Comparison of ENCODE assay signal across 30 cellular contexts in genomic region chr4:98473046-98473445, GRCh38.
A peak's percentile ranks its signal among the peaks of the same experiment; 100 is the strongest.
DNase-seq lines count a peak whose midpoint lies in the region; ATAC-seq, FAIRE-seq and TF ChIP-seq lines count a peak whose summit lies in the region.
"Had no signal": no experiment of that assay in that cellular context is flagged by ENCODE, and none has a peak within 500 bp of the region (broad histone marks: within the 10 kb centered on the region; RNA-seq: fewer than 3 reads in every experiment).

No MANE protein-coding gene starts in this region.

- no peak for TF ChIP-seq POLR2A in HepG2 (IDR thresholded peaks at IDR 0.05; ENCODE audit: insufficient read depth in 1 of 2, low read depth in 2 of 2, low read length in 2 of 2)
- TF ChIP-seq POLR2A in right lobe of liver (IDR thresholded peaks at IDR 0.05): no peak

- peak overlapping the region; percentile 41 for H3K27ac Mint-ChIP-seq in T-helper 17 cell
- H3K27ac Mint-ChIP-seq: activated naive CD8-positive, alpha-beta T cell; T-helper 1 cell treated with Interleukin-12 subunit alpha and Interleukin-12 subunit beta and Interleukin-4 antibody, amounts not matched to agents 30 μg/mL and 1 μg/mL, for 36 hours had no signal

- no peak for FAIRE-seq in HepG2 (lab: Jason Lieb, UNC)
- FAIRE-seq: A204.1, H1 had no signal

- CTCF ChIA-PET in HepG2 (lab: Yijun Ruan, JAX; ENCODE audit: low intra/inter-chr PET ratio, low total read pairs): no interaction called here

- intact Hi-C loops in HepG2 (cut with micrococcal nuclease; ENCODE audit: unreplicated experiment): no loop called here
- intact Hi-C loops in right lobe of liver (cut with DNase I): no loop called here

- H3K4me3 Mint-ChIP-seq in T-helper 17 cell: no peak overlapping the region
- H3K4me3 Mint-ChIP-seq: activated naive CD8-positive, alpha-beta T cell; T-helper 1 cell treated with Interleukin-12 subunit alpha and Interleukin-12 subunit beta and Interleukin-4 antibody, amounts not matched to agents 30 μg/mL and 1 μg/mL, for 36 hours had no signal

- H3K9me3 ChIP-seq in HepG2 (ENCODE audit: low read length): no peaks in the 10 kb centered on the region
- no peaks in the 10 kb centered on the region for H3K9me3 ChIP-seq in right lobe of liver
- no peaks in the 10 kb centered on the region for H3K9me3 ChIP-seq in T-helper 17 cell (ENCODE audit: control insufficient read depth, low read length, poor library complexity, severe bottlenecking)
- H3K9me3 ChIP-seq: MG63, ovary, stomach, transverse colon had no signal

- no peak overlapping the region for H2AFZ ChIP-seq in HepG2 (ENCODE audit: low read length)

- 60% methylated on average over 5 of the region's 5 CpGs for WGBS in HepG2 (ENCODE audit: low lambda C conversion rate)
- 70% methylated on average over 5 of the region's 5 CpGs for WGBS in right lobe of liver (ENCODE audit: insufficient coverage, low coverage, low lambda C conversion rate, missing lambda C conversion rate)

- TF ChIP-seq CTCF in HepG2 (CRISPR knock-in tag; IDR thresholded peaks at IDR 0.05) (no peak), right lobe of liver (IDR thresholded peaks at IDR 0.05) (no peak)

- no peak for TF ChIP-seq RAD21 in HepG2 (CRISPR knock-in tag; IDR thresholded peaks at IDR 0.05)

- H3K36me3 Mint-ChIP-seq in T-helper 17 cell (ENCODE audit: low read depth): peaks cover 11% of the 10 kb centered on the region

- H3K4me3 ChIP-seq in HepG2 (replicated peaks in 1 of 3; ENCODE audit: insufficient read depth in 1 of 3, low read depth in 2 of 3, low read length in 3 of 3) (no peak overlapping the region), right lobe of liver (no peak overlapping the region)
- H3K4me3 ChIP-seq: BLaER1 treated with 17β-estradiol and CSF1 and Interleukin-3, amounts not matched to agents 10 nM and 100 nM; MG63; ovary; stomach; transverse colon had no signal

- ATAC-seq in HepG2 (no peak), right lobe of liver (no peak), T-helper 17 cell (no peak), GM18519 (IDR thresholded peaks at IDR 0.05; ENCODE audit: low FRiP score, unreplicated experiment) (no peak)
- ATAC-seq: left cardiac atrium, Panc1, right cardiac atrium had no signal

- H3K27me3 Mint-ChIP-seq in T-helper 17 cell: no peaks in the 10 kb centered on the region
- H3K27me3 Mint-ChIP-seq: activated naive CD8-positive, alpha-beta T cell had no signal

- H3K4me1 ChIP-seq in HepG2 (ENCODE audit: insufficient read depth, low read length) (no peaks in the 10 kb centered on the region), right lobe of liver (no peaks in the 10 kb centered on the region)

- H3K4me2 ChIP-seq in HepG2 (ENCODE audit: low read depth, low read length): no peak overlapping the region
- H3K4me2 ChIP-seq: BLaER1 treated with 17β-estradiol and CSF1 and Interleukin-3, amounts not matched to agents 10 nM and 100 nM had no signal

- peaks cover 18% of the 10 kb centered on the region for H3K4me1 Mint-ChIP-seq in T-helper 17 cell

- H3K79me2 ChIP-seq in HepG2 (ENCODE audit: insufficient read depth, low read length): no peaks in the 10 kb centered on the region

- TF ChIP-seq EP300 in HepG2 (IDR thresholded peaks at IDR 0.05; ENCODE audit: low read depth in 2 of 2, low read length in 2 of 2) (no peak), HepG2 (CRISPR knock-in tag; IDR thresholded peaks at IDR 0.05; ENCODE audit: borderline replicate concordance) (no peak)

- H4K20me1 ChIP-seq in HepG2 (ENCODE audit: insufficient read depth, low read length): no peaks in the 10 kb centered on the region
- H4K20me1 ChIP-seq: BLaER1 treated with 17β-estradiol and CSF1 and Interleukin-3, amounts not matched to agents 10 nM and 100 nM had no signal

- H3K27me3 ChIP-seq in HepG2 (ENCODE audit: control insufficient read depth in 1 of 2, insufficient read depth in 2 of 2, low read length in 2 of 2) (peaks cover 0 to 4% of the 10 kb centered on the region in 2 experiments; a peak in 1 of 5 replicates), right lobe of liver (no peaks in the 10 kb centered on the region)
- H3K27me3 ChIP-seq: BLaER1 treated with 17β-estradiol and CSF1 and Interleukin-3, amounts not matched to agents 10 nM and 100 nM; MG63; ovary; stomach; transverse colon had no signal

- DNase-seq in HepG2 (ENCODE audit: low spot score): no peak
- no peak for DNase-seq in right lobe of liver
- no peak for DNase-seq in T-helper 17 cell
- peak; percentile 82 for DNase-seq in fibroblast of gingiva (ENCODE audit: low read depth)
- DNase-seq in NCI-H1417 treated with DMSO at 0.1 percent for 48 hours (lab: John Stamatoyannopoulos, UW): no peak
- DNase-seq in GOT3 (lab: John Stamatoyannopoulos, UW): no peak
- no peak for DNase-seq in DMS153 (lab: John Stamatoyannopoulos, UW)
- DNase-seq: activated CD4-positive, alpha-beta T cell treated with anti-CD3 and anti-CD28 coated beads for 48 hours; Calu3; effector CD4-positive, alpha-beta T cell; EL; head of caudate nucleus; left cardiac atrium; mesenchymal stem cell; MG63; NCI-H187 treated with DMSO at 0.1 percent for 48 hours; NCI-H2227 treated with DMSO at 0.1 percent for 48 hours; NCI-H82; ovary; right cardiac atrium; stomach; transverse colon had no signal

- H3K9ac ChIP-seq in HepG2 (ENCODE audit: insufficient read depth, low read depth, low read length): no peak overlapping the region
- H3K9ac ChIP-seq: BLaER1 treated with 17β-estradiol and CSF1 and Interleukin-3, amounts not matched to agents 10 nM and 100 nM had no signal

- no TSS peak for BruUV-seq in HepG2 (replicated peaks; lab: Mats Ljungman, UMichigan)

- H3K27ac ChIP-seq in HepG2 (ENCODE audit: extremely low read length, insufficient read depth, low read length) (no peak overlapping the region), right lobe of liver (no peak overlapping the region)
- H3K27ac ChIP-seq: HL-60, ovary, stomach, transverse colon had no signal

- in situ Hi-C loops in HepG2 (cut with HindIII; ENCODE audit: extremely low pct_ligation_motif_present, low pct_unique_long_range_greater_than_20kb): loop anchor here (25.0 kb wide), 2 partner anchors 364 to 989 kb away; no protein-coding TSS in a partner anchor

- POLR2A ChIA-PET in HepG2 (lab: Yijun Ruan, JAX): no interaction called here

- H3K36me3 ChIP-seq in HepG2 (replicated peaks in 1 of 2; ENCODE audit: control insufficient read depth in 1 of 2, insufficient read depth in 2 of 2, low read length in 2 of 2) (no peaks in the 10 kb centered on the region), right lobe of liver (no peaks in the 10 kb centered on the region)
- H3K36me3 ChIP-seq: BLaER1 treated with 17β-estradiol and CSF1 and Interleukin-3, amounts not matched to agents 10 nM and 100 nM; ovary; transverse colon had no signal

TF ChIP-seq in HepG2, 621 proteins besides CTCF, POLR2A, EP300 and RAD21:
- peak; percentile 25 to 66; a peak in 2 of 4 replicates for TF ChIP-seq MAFK (conservative IDR thresholded peaks at IDR 0.05 in 1 of 2, IDR thresholded peaks at IDR 0.05 in 1 of 2; ENCODE audit: low read length in 2 of 2)
- peak; percentile 37; the same call in 1 of the 2 replicates for TF ChIP-seq MAFF (IDR thresholded peaks at IDR 0.05; ENCODE audit: low read depth, low read length)
- no peak for TF ChIP-seq ZNF773 (CRISPR knock-in tag; IDR thresholded peaks at IDR 0.05; ENCODE audit: borderline replicate concordance)
- TF ChIP-seq FLYWCH1 (CRISPR knock-in tag; IDR thresholded peaks at IDR 0.05): no peak
- no peak for TF ChIP-seq BRCA1 (CRISPR knock-in tag; IDR thresholded peaks at IDR 0.05)
- TF ChIP-seq AGO1 (IDR thresholded peaks at IDR 0.05; ENCODE audit: low read depth, low read length, poor library complexity, severe bottlenecking): no peak
- TF ChIP-seq NR2F2 (IDR thresholded peaks at IDR 0.05; ENCODE audit: borderline replicate concordance, low read depth): no peak
- TF ChIP-seq ASH2L (IDR thresholded peaks at IDR 0.05; ENCODE audit: insufficient read length, low read depth, low read length): no peak
- TF ChIP-seq, protein P1, sequence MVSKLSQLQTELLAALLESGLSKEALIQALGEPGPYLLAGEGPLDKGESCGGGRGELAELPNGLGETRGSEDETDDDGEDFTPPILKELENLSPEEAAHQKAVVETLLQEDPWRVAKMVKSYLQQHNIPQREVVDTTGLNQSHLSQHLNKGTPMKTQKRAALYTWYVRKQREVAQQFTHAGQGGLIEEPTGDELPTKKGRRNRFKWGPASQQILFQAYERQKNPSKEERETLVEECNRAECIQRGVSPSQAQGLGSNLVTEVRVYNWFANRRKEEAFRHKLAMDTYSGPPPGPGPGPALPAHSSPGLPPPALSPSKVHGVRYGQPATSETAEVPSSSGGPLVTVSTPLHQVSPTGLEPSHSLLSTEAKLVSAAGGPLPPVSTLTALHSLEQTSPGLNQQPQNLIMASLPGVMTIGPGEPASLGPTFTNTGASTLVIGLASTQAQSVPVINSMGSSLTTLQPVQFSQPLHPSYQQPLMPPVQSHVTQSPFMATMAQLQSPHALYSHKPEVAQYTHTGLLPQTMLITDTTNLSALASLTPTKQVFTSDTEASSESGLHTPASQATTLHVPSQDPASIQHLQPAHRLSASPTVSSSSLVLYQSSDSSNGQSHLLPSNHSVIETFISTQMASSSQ (IDR thresholded peaks at IDR 0.05; ENCODE audit: low read depth): no peak
- TF ChIP-seq, protein P1 (CRISPR knock-in tag; IDR thresholded peaks at IDR 0.05; ENCODE audit: borderline replicate concordance): no peak
- TF ChIP-seq ZNF567 (CRISPR knock-in tag; IDR thresholded peaks at IDR 0.05; ENCODE audit: borderline replicate concordance): no peak
- no peak for TF ChIP-seq MYC (CRISPR knock-in tag; IDR thresholded peaks at IDR 0.05; ENCODE audit: borderline replicate concordance)
- no peak for TF ChIP-seq KMT2A (CRISPR knock-in tag; IDR thresholded peaks at IDR 0.05)
